Comparison of ENCODE assay signal across 8 cellular contexts in the genomic region with DNA sequence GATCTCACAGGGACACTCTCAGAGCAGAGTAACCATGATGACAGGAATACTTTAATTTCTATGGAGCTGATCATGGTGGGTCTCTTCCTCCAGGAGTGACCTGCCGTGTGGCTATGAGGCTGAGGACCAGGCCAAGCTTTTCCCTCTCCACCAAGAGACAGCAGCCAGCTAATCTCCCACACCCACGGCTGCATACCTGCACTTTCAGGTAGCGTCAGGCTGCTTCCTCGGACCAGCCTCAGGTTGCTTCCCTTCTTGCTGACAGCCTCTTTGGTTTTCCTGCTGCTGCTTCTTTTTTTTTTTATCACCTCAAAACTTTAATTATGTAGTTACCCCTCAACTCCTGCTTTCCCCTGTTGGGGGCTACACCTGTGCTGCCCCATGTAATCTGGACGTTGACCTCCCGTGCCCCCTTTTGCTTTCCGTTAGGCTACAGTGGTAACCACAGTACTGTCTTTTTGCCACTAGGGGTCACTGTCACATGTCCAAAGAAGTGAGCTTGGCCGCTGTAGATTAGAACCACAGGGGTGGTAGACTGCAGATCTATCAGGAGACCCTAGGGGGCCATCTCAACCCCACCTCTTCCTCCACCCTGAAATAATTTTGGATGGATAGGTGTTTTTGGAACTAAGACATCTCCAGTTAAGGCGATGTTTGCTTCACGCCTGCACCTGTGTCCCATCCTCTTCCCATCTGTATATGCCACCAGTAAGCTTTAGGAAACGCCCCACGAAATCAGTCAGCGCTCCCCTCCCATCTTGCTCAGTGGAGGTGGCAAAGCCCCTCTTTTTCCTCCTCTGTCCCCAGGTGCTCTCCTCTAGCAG. TPM values are rescaled to one million over a fixed set of nuclear protein-coding genes. Genes with fewer than 3 reads are reported as not detected.
DNase-seq lines count a peak whose midpoint lies in the region; ATAC-seq and TF ChIP-seq lines count a peak whose summit lies in the region.

No MANE protein-coding gene starts in this region.

- ATAC-seq in GM19025 (IDR thresholded peaks at IDR 0.05; ENCODE audit: low read depth, unreplicated experiment) (peak; percentile 85), HG03139 (IDR thresholded peaks at IDR 0.05; ENCODE audit: unreplicated experiment) (peak; percentile 95)

- in situ Hi-C loops in T47D (cut with HindIII; ENCODE audit: low pct_unique_long_range_greater_than_20kb, low sequenced_read_pairs) = no loop called here

- H3K27me3 ChIP-seq in BE2C = no peaks in the 10 kb centered on the region

- H3K4me1 ChIP-seq in BE2C = no peaks in the 10 kb centered on the region

- H3K27ac ChIP-seq in VCaP = no peak overlapping the region

- DNase-seq in BE2C (peak; percentile 82), NCI-H2196 treated with DMSO at 0.1 percent for 48 hours (lab: John Stamatoyannopoulos, UW; ENCODE audit: unreplicated experiment) (peak; percentile 57), T47D (ENCODE audit: low read depth in 1 of 2, low spot score in 1 of 2) (peak; percentile 74 to 79), islet precursor cell (peak; percentile 91)
- peak; percentile 30 to 47 (median 37) for DNase-seq in stimulated activated CD4-positive, alpha-beta T cell treated with anti-CD3 and anti-CD28 coated beads, Interleukin-1b, Interleukin-23, amount 100 ng/mL, for 24 hours (ENCODE audit: low read depth in 4 of 4, low spot score in 1 of 4)

- TF ChIP-seq CTCF in BE2C (IDR thresholded peaks at IDR 0.05; ENCODE audit: low read depth, low read length) (peak; percentile 99), VCaP (conservative IDR thresholded peaks at IDR 0.05) (peak; percentile 97)

- no peak overlapping the region for H3K4me3 ChIP-seq in BE2C (ENCODE audit: low read depth, low read length)

- no peaks in the 10 kb centered on the region for H3K9me3 ChIP-seq in BE2C

- H3K36me3 ChIP-seq in BE2C = peaks cover 6% of the 10 kb centered on the region

RNA-seq across cellular contexts. Expression of a gene that starts 7.8 kb away (rescaled TPM):
- polyA plus RNA-seq in BE2C (2012; ENCODE audit: insufficient read depth, insufficient read length, low read depth) = 37.0 TPM

RNA-seq across cellular contexts. Expression of a gene that starts 21.4 kb away (rescaled TPM):
- 178 TPM for polyA plus RNA-seq in BE2C (2012; ENCODE audit: insufficient read depth, insufficient read length, low read depth)

RNA-seq across cellular contexts. Expression of a gene that starts 28.0 kb away (rescaled TPM):
- 18.5 TPM for polyA plus RNA-seq in BE2C (2012; ENCODE audit: insufficient read depth, insufficient read length, low read depth)

RNA-seq across cellular contexts. Expression of a gene that starts 33.4 kb away (rescaled TPM):
- polyA plus RNA-seq in BE2C (2012; ENCODE audit: insufficient read depth, insufficient read length, low read depth) = 27.5 TPM

RNA-seq across cellular contexts. Expression of a gene that starts 36.2 kb away (rescaled TPM):
- 94.2 TPM for polyA plus RNA-seq in BE2C (2012; ENCODE audit: insufficient read depth, insufficient read length, low read depth)

Comparison
In these comparisons a context has a peak if more than half of its experiments do, and no peak if none do; other contexts are left out.
1. DNase-seq: peak in every context shown above with its lines; median percentile 91 in islet precursor cell; 82 in BE2C; 76 in T47D; 57 in NCI-H2196 treated with DMSO at 0.1 percent for 48 hours; 37 in stimulated activated CD4-positive, alpha-beta T cell treated with anti-CD3 and anti-CD28 coated beads, Interleukin-1b, Interleukin-23, amount 100 ng/mL, for 24 hours.